Comparison of ENCODE assay signal across 1 cellular context in genomic region chr13:20990910-20991525, GRCh38.
TF ChIP-seq lines count a peak whose summit lies in the region.

No MANE protein-coding gene starts in this region.

TF ChIP-seq in WTC11, 78 proteins besides CTCF, POLR2A, EP300 and RAD21 (continued from another document):
- no peak for TF ChIP-seq AFF4 (CRISPR knock-in tag; IDR thresholded peaks at IDR 0.05; ENCODE audit: borderline replicate concordance)
- TF ChIP-seq FOXK1 (CRISPR knock-in tag; IDR thresholded peaks at IDR 0.05) = no peak
- no peak for TF ChIP-seq SMAD3 (CRISPR knock-in tag; IDR thresholded peaks at IDR 0.05; ENCODE audit: borderline replicate concordance)
